ENCODE assay signal across 1 cellular context in genomic region chr6:157381631-157382621, GRCh38.
TF ChIP-seq lines count a peak whose summit lies in the region.

No MANE protein-coding gene starts in this region.

TF ChIP-seq in HepG2, 621 proteins besides CTCF, POLR2A, EP300 and RAD21 (continued from another document and continues in another):
- no peak for TF ChIP-seq TRIM22 (IDR thresholded peaks at IDR 0.05)
- TF ChIP-seq GATA4 (IDR thresholded peaks at IDR 0.05; ENCODE audit: borderline replicate concordance, low read depth) = 0 out of 2 replicates have a peak, but pooled peaks have one; percentile 20
- TF ChIP-seq ZNF280D (CRISPR knock-in tag; IDR thresholded peaks at IDR 0.05) = no peak
- TF ChIP-seq NFATC3 (CRISPR knock-in tag; IDR thresholded peaks at IDR 0.05) = no peak
- TF ChIP-seq ZNF563 (CRISPR knock-in tag; IDR thresholded peaks at IDR 0.05) = no peak
- TF ChIP-seq ATF1 (CRISPR knock-in tag; IDR thresholded peaks at IDR 0.05) = no peak
- no peak for TF ChIP-seq ZNF772 (CRISPR knock-in tag; IDR thresholded peaks at IDR 0.05)
- no peak for TF ChIP-seq MNT (IDR thresholded peaks at IDR 0.05)
- no peak for TF ChIP-seq NCOR1 (IDR thresholded peaks at IDR 0.05; ENCODE audit: borderline replicate concordance, low read length)
- no peak for TF ChIP-seq ZNF704 (CRISPR knock-in tag; IDR thresholded peaks at IDR 0.05; ENCODE audit: borderline replicate concordance)
- no peak for TF ChIP-seq ZNF331 (CRISPR knock-in tag; IDR thresholded peaks at IDR 0.05)
- no peak for TF ChIP-seq MXD1 (CRISPR knock-in tag; IDR thresholded peaks at IDR 0.05)
- no peak for TF ChIP-seq FOXP1 (IDR thresholded peaks at IDR 0.05)
- no peak for TF ChIP-seq FOXP1 (CRISPR knock-in tag; IDR thresholded peaks at IDR 0.05)
- no peak for TF ChIP-seq POGZ (CRISPR knock-in tag; IDR thresholded peaks at IDR 0.05)
- TF ChIP-seq REST (IDR thresholded peaks at IDR 0.05; ENCODE audit: borderline replicate concordance in 1 of 2, low read depth in 1 of 2, low read length in 2 of 2) = no peak
- TF ChIP-seq REL (CRISPR knock-in tag; conservative IDR thresholded peaks at IDR 0.05) = 0 out of 2 replicates have a peak, but pooled peaks have one; percentile 2
- no peak for TF ChIP-seq SNAPC5 (CRISPR knock-in tag; IDR thresholded peaks at IDR 0.05; ENCODE audit: borderline replicate concordance)
- no peak for TF ChIP-seq ZNF142 (CRISPR knock-in tag; IDR thresholded peaks at IDR 0.05)
- no peak for TF ChIP-seq ELF4 (CRISPR knock-in tag; IDR thresholded peaks at IDR 0.05; ENCODE audit: borderline replicate concordance)
- no peak for TF ChIP-seq ZNF644 (CRISPR knock-in tag; IDR thresholded peaks at IDR 0.05; ENCODE audit: low read depth)
- TF ChIP-seq GPN1 (CRISPR knock-in tag; IDR thresholded peaks at IDR 0.05; ENCODE audit: borderline replicate concordance) = no peak
- TF ChIP-seq ZNF12 (CRISPR knock-in tag; IDR thresholded peaks at IDR 0.05) = no peak
- 0 out of 2 replicates have a peak, but pooled peaks have one; percentile 24 for TF ChIP-seq HBP1 (CRISPR knock-in tag; IDR thresholded peaks at IDR 0.05; ENCODE audit: low read depth)
- TF ChIP-seq THAP8 (CRISPR knock-in tag; IDR thresholded peaks at IDR 0.05; ENCODE audit: borderline replicate concordance) = no peak
- TF ChIP-seq ESRRA (CRISPR knock-in tag; IDR thresholded peaks at IDR 0.05; ENCODE audit: low read depth) = no peak
- no peak for TF ChIP-seq ZNF326 (CRISPR knock-in tag; IDR thresholded peaks at IDR 0.05; ENCODE audit: borderline replicate concordance)
- no peak for TF ChIP-seq GLMP (CRISPR knock-in tag; IDR thresholded peaks at IDR 0.05; ENCODE audit: borderline replicate concordance)
- no peak for TF ChIP-seq ETS1 (CRISPR knock-in tag; IDR thresholded peaks at IDR 0.05)
- peak; percentile 31 for TF ChIP-seq STAG1 (CRISPR knock-in tag; IDR thresholded peaks at IDR 0.05)
- TF ChIP-seq ATAD3A (CRISPR knock-in tag; IDR thresholded peaks at IDR 0.05) = no peak
